Comparison of ENCODE assay signal across 9 cellular contexts in the genomic region with DNA sequence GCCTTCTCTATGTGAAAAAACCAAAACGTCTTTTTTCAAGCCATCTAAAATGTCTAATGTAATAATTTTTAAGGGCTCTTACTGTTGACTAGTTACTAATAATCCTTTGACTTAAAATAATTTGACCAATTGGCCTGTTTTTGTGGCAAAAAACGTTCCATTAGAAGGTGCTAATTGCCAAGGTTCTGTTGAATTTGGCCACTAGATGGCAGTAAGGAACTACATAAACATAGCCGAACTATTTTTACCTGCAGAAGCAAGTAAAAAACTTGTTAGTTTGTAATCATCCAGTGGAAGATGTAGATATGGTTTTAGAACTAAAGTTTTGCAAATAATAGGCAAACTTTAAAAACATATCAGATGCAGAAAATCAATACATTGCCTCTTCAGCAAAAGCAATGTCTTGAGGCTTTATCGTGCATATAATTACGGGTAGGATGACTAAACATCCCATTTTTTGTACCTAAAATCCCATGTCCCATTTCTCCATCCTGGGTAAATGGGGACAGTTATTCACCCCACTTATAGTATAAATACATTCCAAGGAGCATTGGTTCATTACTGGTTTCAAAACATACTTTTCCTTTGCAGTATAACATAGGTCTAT. TPM values are rescaled to one million over a fixed set of nuclear protein-coding genes. Genes with fewer than 3 reads are reported as not detected.
DNase-seq lines count a peak whose midpoint lies in the region; ATAC-seq and TF ChIP-seq lines count a peak whose summit lies in the region.
"Had no signal": no experiment of that assay in that cellular context is flagged by ENCODE, and none has a peak within 500 bp of the region (broad histone marks: within the 10 kb centered on the region; RNA-seq: fewer than 3 reads in every experiment).

No MANE protein-coding gene starts in this region.

- H3K36me3 ChIP-seq in osteoblast (ENCODE audit: insufficient read depth, low read length), result no peaks in the 10 kb centered on the region

- no peak for TF ChIP-seq EP300 in Ishikawa (IDR thresholded peaks at IDR 0.05; ENCODE audit: borderline replicate concordance)

- TF ChIP-seq CTCF in osteoblast (IDR thresholded peaks at IDR 0.05; ENCODE audit: extremely low read depth, low read depth, low read length), result peak; percentile 80

- no peaks in the 10 kb centered on the region for H3K9me3 ChIP-seq in osteoblast (ENCODE audit: low read depth, low read length)

- no peaks in the 10 kb centered on the region for H4K20me1 ChIP-seq in osteoblast (ENCODE audit: insufficient read depth, low read length)

- no peak overlapping the region for H3K4me3 ChIP-seq in osteoblast (ENCODE audit: insufficient read depth, low read length)

- peaks cover 17% of the 10 kb centered on the region for H3K4me1 ChIP-seq in osteoblast (ENCODE audit: insufficient read depth, low read length)

- H3K27ac Mint-ChIP-seq in activated naive CD4-positive, alpha-beta T cell treated with anti-CD3 and anti-CD28 coated beads for 36 hours, result no peak overlapping the region

- H3K4me3 Mint-ChIP-seq in activated naive CD4-positive, alpha-beta T cell treated with anti-CD3 and anti-CD28 coated beads for 36 hours, result no peak overlapping the region
- H3K4me3 Mint-ChIP-seq: central memory CD8-positive, alpha-beta T cell had no signal

- no peaks in the 10 kb centered on the region for H3K4me1 Mint-ChIP-seq in activated naive CD4-positive, alpha-beta T cell treated with anti-CD3 and anti-CD28 coated beads for 36 hours (ENCODE audit: low read depth)
- H3K4me1 Mint-ChIP-seq: central memory CD8-positive, alpha-beta T cell had no signal

- no peaks in the 10 kb centered on the region for H3K36me3 Mint-ChIP-seq in activated naive CD4-positive, alpha-beta T cell treated with anti-CD3 and anti-CD28 coated beads for 36 hours (ENCODE audit: low read depth)

- no peak overlapping the region for H3K27ac ChIP-seq in osteoblast (ENCODE audit: low read depth, low read length)

- H3K27me3 ChIP-seq in osteoblast (ENCODE audit: insufficient read depth, low read length), result peaks cover 21% of the 10 kb centered on the region

- intact Hi-C loops in activated naive CD4-positive, alpha-beta T cell treated with anti-CD3 and anti-CD28 coated beads for 36 hours (cut with micrococcal nuclease), result loop anchor here (1.0 to 5.0 kb wide), 6 partner anchors 63 to 891 kb away; a partner anchor contains a TSS

- peak; percentile 91 for TF ChIP-seq RAD21 in Ishikawa (IDR thresholded peaks at IDR 0.05; ENCODE audit: low read depth)

- H3K27me3 Mint-ChIP-seq in activated naive CD4-positive, alpha-beta T cell treated with anti-CD3 and anti-CD28 coated beads for 36 hours (ENCODE audit: low read depth), result peaks cover 13% of the 10 kb centered on the region

- no peak overlapping the region for H3K4me2 ChIP-seq in osteoblast (ENCODE audit: insufficient read depth, low read length)

- H2AFZ ChIP-seq in osteoblast (ENCODE audit: low read length), result no peak overlapping the region

- H3K9me3 Mint-ChIP-seq in activated naive CD4-positive, alpha-beta T cell treated with anti-CD3 and anti-CD28 coated beads for 36 hours, result no peaks in the 10 kb centered on the region
- H3K9me3 Mint-ChIP-seq: central memory CD8-positive, alpha-beta T cell had no signal

- CTCF ChIA-PET in activated naive CD4-positive, alpha-beta T cell treated with anti-CD3 and anti-CD28 coated beads for 36 hours (lab: Charles Lee), result interaction anchor here (0.6 to 1.0 kb wide), 6 partner anchors 65 to 1487 kb away, joined by 3 to 13 read pairs (median 4); no protein-coding TSS in a partner anchor

- DNase-seq in activated naive CD4-positive, alpha-beta T cell treated with anti-CD3 and anti-CD28 coated beads for 36 hours, result peak; percentile 26
- DNase-seq in activated naive CD4-positive, alpha-beta T cell treated with Interleukin-2 at 50 U/mL for 16 hours, result no peak
- DNase-seq in SK-N-DZ (ENCODE audit: low spot score), result peak; percentile 48
- DNase-seq in fibroblast of gingiva (ENCODE audit: low read depth), result peak; percentile 45
- DNase-seq in osteoblast (ENCODE audit: insufficient read length, low spot score, missing footprints), result no peak
- no peak for DNase-seq in epidermal melanocyte (ENCODE audit: insufficient read length, low spot score)

- no peaks in the 10 kb centered on the region for H3K79me2 ChIP-seq in osteoblast (ENCODE audit: insufficient read depth, low read length)

- no peak for ATAC-seq in HG02852 (IDR thresholded peaks at IDR 0.05; ENCODE audit: unreplicated experiment)

TF ChIP-seq in Ishikawa, 13 proteins besides CTCF, POLR2A, EP300 and RAD21:
- no peak for TF ChIP-seq CREB1 (IDR thresholded peaks at IDR 0.05; ENCODE audit: low read depth)
- TF ChIP-seq, protein P1, sequence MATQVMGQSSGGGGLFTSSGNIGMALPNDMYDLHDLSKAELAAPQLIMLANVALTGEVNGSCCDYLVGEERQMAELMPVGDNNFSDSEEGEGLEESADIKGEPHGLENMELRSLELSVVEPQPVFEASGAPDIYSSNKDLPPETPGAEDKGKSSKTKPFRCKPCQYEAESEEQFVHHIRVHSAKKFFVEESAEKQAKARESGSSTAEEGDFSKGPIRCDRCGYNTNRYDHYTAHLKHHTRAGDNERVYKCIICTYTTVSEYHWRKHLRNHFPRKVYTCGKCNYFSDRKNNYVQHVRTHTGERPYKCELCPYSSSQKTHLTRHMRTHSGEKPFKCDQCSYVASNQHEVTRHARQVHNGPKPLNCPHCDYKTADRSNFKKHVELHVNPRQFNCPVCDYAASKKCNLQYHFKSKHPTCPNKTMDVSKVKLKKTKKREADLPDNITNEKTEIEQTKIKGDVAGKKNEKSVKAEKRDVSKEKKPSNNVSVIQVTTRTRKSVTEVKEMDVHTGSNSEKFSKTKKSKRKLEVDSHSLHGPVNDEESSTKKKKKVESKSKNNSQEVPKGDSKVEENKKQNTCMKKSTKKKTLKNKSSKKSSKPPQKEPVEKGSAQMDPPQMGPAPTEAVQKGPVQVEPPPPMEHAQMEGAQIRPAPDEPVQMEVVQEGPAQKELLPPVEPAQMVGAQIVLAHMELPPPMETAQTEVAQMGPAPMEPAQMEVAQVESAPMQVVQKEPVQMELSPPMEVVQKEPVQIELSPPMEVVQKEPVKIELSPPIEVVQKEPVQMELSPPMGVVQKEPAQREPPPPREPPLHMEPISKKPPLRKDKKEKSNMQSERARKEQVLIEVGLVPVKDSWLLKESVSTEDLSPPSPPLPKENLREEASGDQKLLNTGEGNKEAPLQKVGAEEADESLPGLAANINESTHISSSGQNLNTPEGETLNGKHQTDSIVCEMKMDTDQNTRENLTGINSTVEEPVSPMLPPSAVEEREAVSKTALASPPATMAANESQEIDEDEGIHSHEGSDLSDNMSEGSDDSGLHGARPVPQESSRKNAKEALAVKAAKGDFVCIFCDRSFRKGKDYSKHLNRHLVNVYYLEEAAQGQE (IDR thresholded peaks at IDR 0.05; ENCODE audit: low read depth), result no peak
- TF ChIP-seq FOXM1 (IDR thresholded peaks at IDR 0.05; ENCODE audit: borderline replicate concordance, low read depth), result no peak
- TF ChIP-seq, protein P2, sequence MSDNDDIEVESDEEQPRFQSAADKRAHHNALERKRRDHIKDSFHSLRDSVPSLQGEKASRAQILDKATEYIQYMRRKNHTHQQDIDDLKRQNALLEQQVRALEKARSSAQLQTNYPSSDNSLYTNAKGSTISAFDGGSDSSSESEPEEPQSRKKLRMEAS (IDR thresholded peaks at IDR 0.05), result no peak
- no peak for TF ChIP-seq ZBTB7A (IDR thresholded peaks at IDR 0.05; ENCODE audit: low read depth)
- no peak for TF ChIP-seq YY1 (IDR thresholded peaks at IDR 0.05; ENCODE audit: low read depth)
TF ChIP-seq in Ishikawa: peak in this region for 0.

RNA-seq across cellular contexts. Expression of a gene that starts 57.6 kb away (rescaled TPM):
- under 1 TPM; 0.05 to 0.10 TPM for total RNA-seq in activated naive CD4-positive, alpha-beta T cell treated with anti-CD3 and anti-CD28 coated beads for 36 hours
- 22.5 and 25.8 TPM in 2 replicates for polyA plus RNA-seq in SK-N-DZ (2014; cell fraction: cytosol; rRNA removed)
- polyA plus RNA-seq in SK-N-DZ (2014; cell fraction: nucleus; rRNA removed), result 25.7 and 41.1 TPM in 2 replicates
- not detected in 2 replicates for total RNA-seq in osteoblast

Comparison
In these comparisons a context has a peak if more than half of its experiments do, and no peak if none do; other contexts are left out.
1. DNase-seq: peak in activated naive CD4-positive, alpha-beta T cell treated with anti-CD3 and anti-CD28 coated beads for 36 hours (single experiment), SK-N-DZ (single experiment) and fibroblast of gingiva (single experiment); none in activated naive CD4-positive, alpha-beta T cell treated with Interleukin-2 at 50 U/mL for 16 hours (single experiment), osteoblast (single experiment) and epidermal melanocyte (single experiment).